Comparison of ENCODE assay signal across 13 cellular contexts in the genomic region with DNA sequence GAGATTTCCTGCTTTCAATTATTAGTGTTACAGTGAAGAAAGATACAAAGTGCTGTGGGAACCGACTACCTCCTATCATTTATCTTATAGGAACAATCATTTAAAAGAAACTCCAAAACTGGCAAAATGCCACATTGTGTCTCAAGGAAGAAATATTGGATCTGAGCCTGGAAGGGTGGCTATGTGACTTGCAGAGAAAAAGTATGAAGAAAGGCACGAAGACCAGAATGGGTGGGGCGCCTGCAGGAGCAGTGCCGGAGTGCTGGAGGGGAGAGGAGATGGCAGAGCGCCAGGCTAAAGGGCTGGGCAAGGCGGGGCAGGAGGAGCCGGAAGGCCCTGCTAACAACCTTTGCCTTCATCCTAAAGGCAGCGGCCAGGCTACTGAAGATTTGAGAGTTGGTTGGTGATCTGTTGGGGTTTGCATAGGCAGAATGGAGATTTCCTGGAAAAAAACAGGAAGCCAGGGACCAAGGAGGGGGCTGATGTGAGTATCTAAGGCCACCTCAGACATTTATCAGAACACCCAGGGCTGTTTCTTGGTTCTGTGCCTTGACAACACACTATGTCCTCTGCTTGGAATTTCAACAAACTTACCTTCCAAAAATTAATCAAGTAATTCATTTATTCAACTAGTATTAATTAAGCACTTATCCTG.
DNase-seq lines count a peak whose midpoint lies in the region; ATAC-seq and TF ChIP-seq lines count a peak whose summit lies in the region.
"Had no signal": no experiment of that assay in that cellular context is flagged by ENCODE, and none has a peak within 500 bp of the region (broad histone marks: within the 10 kb centered on the region; RNA-seq: fewer than 3 reads in every experiment).

No MANE protein-coding gene starts in this region.

- no peak overlapping the region for H3K27ac Mint-ChIP-seq in activated CD4-positive, alpha-beta T cell treated with anti-CD3 and anti-CD28 coated beads for 36 hours
- H3K27ac Mint-ChIP-seq: activated naive CD4-positive, alpha-beta T cell treated with anti-CD3 and anti-CD28 coated beads, Interleukin-2, amount 50 U/mL, for 24 hours had no signal

- intact Hi-C loops in activated CD4-positive, alpha-beta T cell treated with anti-CD3 and anti-CD28 coated beads for 36 hours (cut with DNase I, micrococcal nuclease): no loop called here

- no peaks in the 10 kb centered on the region for H3K27me3 ChIP-seq in H7 (ENCODE audit: control insufficient read depth, insufficient read depth, low read length)
- H3K27me3 ChIP-seq: tibial nerve had no signal

- POLR2A ChIA-PET in activated CD4-positive, alpha-beta T cell treated with anti-CD3 and anti-CD28 coated beads for 36 hours (lab: Charles Lee): no interaction called here

- H3K4me3 Mint-ChIP-seq in activated CD4-positive, alpha-beta T cell treated with anti-CD3 and anti-CD28 coated beads for 36 hours: no peak overlapping the region
- H3K4me3 Mint-ChIP-seq: activated naive CD4-positive, alpha-beta T cell treated with anti-CD3 and anti-CD28 coated beads, Interleukin-2, amount 50 U/mL, for 24 hours had no signal

- no peaks in the 10 kb centered on the region for H3K36me3 Mint-ChIP-seq in activated CD4-positive, alpha-beta T cell treated with anti-CD3 and anti-CD28 coated beads for 36 hours (ENCODE audit: low read depth)
- H3K36me3 Mint-ChIP-seq: activated naive CD4-positive, alpha-beta T cell treated with anti-CD3 and anti-CD28 coated beads, Interleukin-2, amount 50 U/mL, for 24 hours had no signal

- no peak for TF ChIP-seq CTCF in LNCaP clone FGC (IDR thresholded peaks at IDR 0.05; ENCODE audit: control insufficient read depth, extremely low read depth, insufficient read depth)

- no peaks in the 10 kb centered on the region for H3K4me1 Mint-ChIP-seq in activated CD4-positive, alpha-beta T cell treated with anti-CD3 and anti-CD28 coated beads for 36 hours
- H3K4me1 Mint-ChIP-seq: activated naive CD4-positive, alpha-beta T cell treated with anti-CD3 and anti-CD28 coated beads, Interleukin-2, amount 50 U/mL, for 24 hours had no signal

- peak; percentile 63 for DNase-seq in A172 (ENCODE audit: low spot score)
- peak; percentile 47 for DNase-seq in LNCaP clone FGC (ENCODE audit: low read depth)
- peak; percentile 43 for DNase-seq in astrocyte of the hippocampus (ENCODE audit: low read depth, low spot score)
- peak; percentile 69 for DNase-seq in kidney tubule cell (ENCODE audit: low spot score)
- DNase-seq in activated CD4-positive, alpha-beta T cell treated with anti-CD3 and anti-CD28 coated beads for 36 hours: no peak
- DNase-seq in NCI-H187 treated with DMSO at 0.1 percent for 48 hours (lab: John Stamatoyannopoulos, UW): no peak
- no peak for DNase-seq in central memory CD4-positive, alpha-beta T cell
- no peak for DNase-seq in H7
- DNase-seq: KBM-7; stimulated activated CD4-positive, alpha-beta T cell treated with anti-CD3 and anti-CD28 coated beads, Interleukin-4, amount 100 ng/mL, for 1 hour had no signal

- H3K27me3 Mint-ChIP-seq in activated CD4-positive, alpha-beta T cell treated with anti-CD3 and anti-CD28 coated beads for 36 hours: peaks cover 5% of the 10 kb centered on the region

- CTCF ChIA-PET in activated CD4-positive, alpha-beta T cell treated with anti-CD3 and anti-CD28 coated beads for 36 hours (lab: Charles Lee): no interaction called here

- H3K9me3 Mint-ChIP-seq in activated CD4-positive, alpha-beta T cell treated with anti-CD3 and anti-CD28 coated beads for 36 hours (ENCODE audit: low read depth): no peaks in the 10 kb centered on the region
- H3K9me3 Mint-ChIP-seq: activated naive CD4-positive, alpha-beta T cell treated with anti-CD3 and anti-CD28 coated beads, Interleukin-2, amount 50 U/mL, for 24 hours had no signal

- ATAC-seq in activated CD4-positive, alpha-beta T cell treated with anti-CD3 and anti-CD28 coated beads for 36 hours: no peak
- ATAC-seq: activated CD4-positive, CD25-positive, alpha-beta regulatory T cell treated with anti-CD3 and anti-CD28 coated beads, Interleukin-2, amount 50 U/mL, for 24 hours had no signal

- no peaks in the 10 kb centered on the region for H3K36me3 ChIP-seq in H7 (replicated peaks; ENCODE audit: control insufficient read depth, insufficient read depth, low read length)
- H3K36me3 ChIP-seq: tibial nerve had no signal

- H3K4me3 ChIP-seq in LNCaP clone FGC (ENCODE audit: low read depth, low read length): no peak overlapping the region
- H3K4me3 ChIP-seq in H7 (ENCODE audit: insufficient read depth, low read depth, low read length): no peak overlapping the region
- H3K4me3 ChIP-seq: tibial nerve had no signal

Comparison
In these comparisons a context has a peak if more than half of its experiments do, and no peak if none do; other contexts are left out.
1. DNase-seq: peak in A172 (single experiment), LNCaP clone FGC (single experiment), astrocyte of the hippocampus (single experiment) and kidney tubule cell (single experiment); none in activated CD4-positive, alpha-beta T cell treated with anti-CD3 and anti-CD28 coated beads for 36 hours (single experiment), NCI-H187 treated with DMSO at 0.1 percent for 48 hours (single experiment), central memory CD4-positive, alpha-beta T cell (single experiment) and H7 (single experiment).